Comparison of ENCODE assay signal across 20 cellular contexts in genomic region chr16:3677994-3678393, GRCh38.
"Had no signal": no experiment of that assay in that cellular context is flagged by ENCODE, and none has a peak within 500 bp of the region (broad histone marks: within the 10 kb centered on the region; RNA-seq: fewer than 3 reads in every experiment).

No MANE protein-coding gene starts in this region.

- FAIRE-seq: endothelial cell of umbilical vein, kidney had no signal

- H3K27me3 ChIP-seq: colonic mucosa, hepatocyte, sigmoid colon, stomach, transverse colon had no signal

- H2AFZ ChIP-seq: hepatocyte had no signal

- H3K4me2 ChIP-seq: hepatocyte had no signal

- H3K9me3 ChIP-seq: colonic mucosa, sigmoid colon, stomach, thoracic aorta, transverse colon had no signal

- ATAC-seq: left cardiac atrium; naive thymus-derived CD8-positive, alpha-beta T cell; stimulated activated naive B cell treated with anti-CD40 and anti-IgM and Interleukin-4, amounts not matched to agents 10 μg/mL and 1 μg/mL and 100 μg/mL, for 72 hours had no signal

- H3K79me2 ChIP-seq: hepatocyte had no signal

- H3K27ac ChIP-seq: colonic mucosa, hepatocyte, sigmoid colon, skin epidermis, stomach, thoracic aorta, transverse colon had no signal

- H3K4me1 ChIP-seq: colonic mucosa, sigmoid colon, stomach, transverse colon had no signal

- H3K4me3 ChIP-seq: colonic mucosa, hepatocyte, sigmoid colon, skin epidermis, stomach, thoracic aorta, transverse colon had no signal

- DNase-seq: colonic mucosa; dermis blood vessel endothelial cell; erythroblast; foreskin melanocyte; head of caudate nucleus; left cardiac atrium; mammary epithelial cell; naive thymus-derived CD8-positive, alpha-beta T cell; sigmoid colon; stimulated activated CD4-positive, alpha-beta T cell treated with anti-CD3 and anti-CD28 coated beads, Interleukin-2, amount 100 ng/mL, for 24 hours; stimulated activated CD4-positive, alpha-beta T cell treated with anti-CD3 and anti-CD28 coated beads, Interleukin-4, amount 100 ng/mL, for 4 hours; stimulated activated naive B cell treated with anti-CD40 and anti-IgM and Interleukin-4, amounts not matched to agents 10 μg/mL and 1 μg/mL and 100 μg/mL, for 72 hours; stomach; substantia nigra; transverse colon had no signal
